Comparison of ENCODE assay signal across 1 cellular context in genomic region chr12:121089031-121089812, GRCh38.
A peak's percentile ranks its signal among the peaks of the same experiment; 100 is the strongest.
TF ChIP-seq lines count a peak whose summit lies in the region.

No MANE protein-coding gene starts in this region.

TF ChIP-seq in K562, 482 proteins besides CTCF, POLR2A, EP300 and RAD21 (continues in another document):
- TF ChIP-seq ZBTB49 (CRISPR knock-in tag; IDR thresholded peaks at IDR 0.05; ENCODE audit: borderline replicate concordance), result no peak
- no peak for TF ChIP-seq FOXK2 (conservative IDR thresholded peaks at IDR 0.05 in 1 of 2, IDR thresholded peaks at IDR 0.05 in 1 of 2; ENCODE audit: low read depth in 2 of 2)
- TF ChIP-seq FOXA1 (IDR thresholded peaks at IDR 0.05; ENCODE audit: borderline replicate concordance), result no peak
- no peak for TF ChIP-seq MAFG (tag; conservative IDR thresholded peaks at IDR 0.05)
- TF ChIP-seq ZNF253 (CRISPR knock-in tag; conservative IDR thresholded peaks at IDR 0.05), result no peak
- no peak for TF ChIP-seq TSC22D4 (tag; IDR thresholded peaks at IDR 0.05)
- no peak for TF ChIP-seq SLC30A9 (CRISPR knock-in tag; IDR thresholded peaks at IDR 0.05)
- no peak for TF ChIP-seq POLR2G (IDR thresholded peaks at IDR 0.05; ENCODE audit: low read depth, low read length)
- peak; percentile 89 for TF ChIP-seq ETV1 (tag; conservative IDR thresholded peaks at IDR 0.05; ENCODE audit: low read depth)
- no peak for TF ChIP-seq PATZ1 (CRISPR knock-in tag; IDR thresholded peaks at IDR 0.05; ENCODE audit: borderline replicate concordance)
- TF ChIP-seq CBX8 (IDR thresholded peaks at IDR 0.05; ENCODE audit: borderline replicate concordance, extremely low read depth, low read depth, low read length, poor library complexity, severe bottlenecking), result no peak
- TF ChIP-seq GABPA (tag; conservative IDR thresholded peaks at IDR 0.05; ENCODE audit: low read depth), result peak; percentile 61
- TF ChIP-seq ZBTB43 (CRISPR knock-in tag; IDR thresholded peaks at IDR 0.05), result no peak
- TF ChIP-seq CXXC5 (CRISPR knock-in tag; IDR thresholded peaks at IDR 0.05), result peak; percentile 34; the same call in 1 of the 2 replicates
- no peak for TF ChIP-seq MBD1 (CRISPR knock-in tag; IDR thresholded peaks at IDR 0.05)
- no peak for TF ChIP-seq POLR3G (IDR thresholded peaks at IDR 0.05; ENCODE audit: extremely low read depth, insufficient read length, insufficient replicate concordance)
- TF ChIP-seq AFF1 (IDR thresholded peaks at IDR 0.05; ENCODE audit: low read depth in 1 of 2, partially characterized antibody in 2 of 2), result no peak
- no peak for TF ChIP-seq HOXB6 (CRISPR knock-in tag; IDR thresholded peaks at IDR 0.05; ENCODE audit: borderline replicate concordance)
- no peak for TF ChIP-seq ZFP30 (CRISPR knock-in tag; IDR thresholded peaks at IDR 0.05; ENCODE audit: borderline replicate concordance)
- TF ChIP-seq CREB3L1 (IDR thresholded peaks at IDR 0.05; ENCODE audit: borderline replicate concordance, low read depth), result no peak
- no peak for TF ChIP-seq CBFA2T3 (IDR thresholded peaks at IDR 0.05)
- TF ChIP-seq MXD1 (CRISPR knock-in tag; IDR thresholded peaks at IDR 0.05; ENCODE audit: borderline replicate concordance, poor library complexity, severe bottlenecking), result no peak
- no peak for TF ChIP-seq ZBTB2 (IDR thresholded peaks at IDR 0.05)
- peak; percentile 79 for TF ChIP-seq MYC (IDR thresholded peaks at IDR 0.05; ENCODE audit: low read depth, low read length)
- no peak for TF ChIP-seq MYC (CRISPR knock-in tag; IDR thresholded peaks at IDR 0.05; ENCODE audit: borderline replicate concordance, low read depth)
- TF ChIP-seq E2F6 (IDR thresholded peaks at IDR 0.05; ENCODE audit: borderline replicate concordance in 1 of 2, extremely low read depth in 1 of 2, insufficient read depth in 1 of 2, insufficient read length in 1 of 2, low read depth in 1 of 2, low read length in 1 of 2, poor library complexity in 1 of 2, severe bottlenecking in 1 of 2), result peak in 1 of 2 experiments; percentile 45
- TF ChIP-seq CTBP1 (IDR thresholded peaks at IDR 0.05; ENCODE audit: borderline replicate concordance), result 0 out of 2 replicates have a peak, but pooled peaks have one; percentile 12
- TF ChIP-seq KDM5B (IDR thresholded peaks at IDR 0.05; ENCODE audit: insufficient replicate concordance, low read depth, low read length), result no peak
- TF ChIP-seq SMARCA4 (IDR thresholded peaks at IDR 0.05), result no peak
- no peak for TF ChIP-seq DLX4 (CRISPR knock-in tag; IDR thresholded peaks at IDR 0.05)
- TF ChIP-seq MNT (conservative IDR thresholded peaks at IDR 0.05), result peak in 1 of 2 experiments; percentile 60; a peak in 2 of 4 replicates
- TF ChIP-seq NR2C1 (IDR thresholded peaks at IDR 0.05), result no peak
- peak; percentile 51 for TF ChIP-seq NR2C1 (tag; IDR thresholded peaks at IDR 0.05)
- no peak for TF ChIP-seq NR2F6 (CRISPR knock-in tag; IDR thresholded peaks at IDR 0.05)
- peak; percentile 89 for TF ChIP-seq L3MBTL2 (IDR thresholded peaks at IDR 0.05)
- no peak for TF ChIP-seq BRD4 (IDR thresholded peaks at IDR 0.05)
- TF ChIP-seq ZNF23 (CRISPR knock-in tag; IDR thresholded peaks at IDR 0.05), result no peak
- TF ChIP-seq ELF1 (tag; IDR thresholded peaks at IDR 0.05), result 0 out of 2 replicates have a peak, but pooled peaks have one; percentile 22
- TF ChIP-seq MAX (CRISPR knock-in tag; IDR thresholded peaks at IDR 0.05), result peak; percentile 33; the same call in 1 of the 2 replicates
- peak; percentile 59; the same call in 1 of the 2 replicates for TF ChIP-seq SMAD4 (CRISPR knock-in tag; conservative IDR thresholded peaks at IDR 0.05)
- no peak for TF ChIP-seq FOXP1 (CRISPR knock-in tag; IDR thresholded peaks at IDR 0.05)
- TF ChIP-seq ZNF121 (CRISPR knock-in tag; conservative IDR thresholded peaks at IDR 0.05), result no peak
- peak; percentile 72 for TF ChIP-seq ESRRA (IDR thresholded peaks at IDR 0.05; ENCODE audit: borderline replicate concordance, low read depth)
- no peak for TF ChIP-seq MBD2 (IDR thresholded peaks at IDR 0.05; ENCODE audit: borderline replicate concordance, low read depth)
- no peak for TF ChIP-seq FUS (optimal IDR thresholded peaks at IDR 0.05; ENCODE audit: low read depth, low read length)
- no peak for TF ChIP-seq CBX5 (IDR thresholded peaks at IDR 0.05; ENCODE audit: borderline replicate concordance, low read depth)
- TF ChIP-seq OTX1 (CRISPR knock-in tag; IDR thresholded peaks at IDR 0.05), result no peak
